In the genomic region with DNA sequence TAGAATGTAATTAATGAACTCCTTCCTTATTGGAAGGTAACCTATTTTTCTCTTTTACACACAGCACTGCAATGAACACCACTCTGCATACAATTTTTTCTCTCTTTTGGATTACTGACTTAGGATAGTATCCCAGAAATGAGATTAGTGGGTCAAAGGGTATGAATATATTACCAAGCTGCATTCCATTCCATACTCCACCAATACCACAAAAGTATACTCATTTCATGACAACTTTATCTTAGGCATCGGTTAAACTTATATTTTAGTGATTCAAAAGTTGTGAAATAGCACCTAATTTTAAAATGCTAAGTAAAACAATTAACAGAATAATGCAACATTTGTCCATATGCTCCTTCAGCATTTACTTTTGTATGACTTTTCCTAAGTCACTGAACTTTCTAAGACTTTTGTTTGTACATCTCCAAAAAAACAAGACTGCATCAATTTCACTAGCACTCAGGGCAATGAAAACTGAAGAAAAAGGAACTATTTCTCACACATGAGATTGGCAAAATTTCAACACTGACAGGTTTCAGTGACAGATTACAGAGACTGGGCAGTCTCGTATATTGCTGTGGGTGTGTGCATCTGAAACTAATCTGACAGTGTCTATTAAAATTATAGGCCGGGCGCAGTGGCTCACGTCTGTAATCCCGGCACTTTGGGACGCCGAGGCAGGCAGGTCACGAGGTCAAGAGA, we compare ENCODE assay signal across 14 cellular contexts. TPM values are rescaled to one million over a fixed set of nuclear protein-coding genes. Genes with fewer than 3 reads are reported as not detected.
DNase-seq lines count a peak whose midpoint lies in the region; ATAC-seq, FAIRE-seq and TF ChIP-seq lines count a peak whose summit lies in the region.
"Had no signal": no experiment of that assay in that cellular context is flagged by ENCODE, and none has a peak within 500 bp of the region (broad histone marks: within the 10 kb centered on the region; RNA-seq: fewer than 3 reads in every experiment).

No MANE protein-coding gene starts in this region.

- H3K9me2 ChIP-seq in GM23338 (ENCODE audit: insufficient read depth) (no peaks in the 10 kb centered on the region), PC-3 (replicated peaks; ENCODE audit: low read length) (no peaks in the 10 kb centered on the region)

- BruUV-seq in PC-3 (replicated peaks; lab: Mats Ljungman, UMichigan): no TSS peak

- H3K9ac ChIP-seq in PC-3 (ENCODE audit: low read length): no peak overlapping the region

- no peaks in the 10 kb centered on the region for H3K4me1 ChIP-seq in GM23338 (ENCODE audit: insufficient read depth)
- H3K4me1 ChIP-seq in PC-3 (ENCODE audit: insufficient read depth, low read length): peaks cover 12% of the 10 kb centered on the region
- H3K4me1 ChIP-seq in BE2C: no peaks in the 10 kb centered on the region

- H3K27ac ChIP-seq in GM23338 (ENCODE audit: low read depth): peak overlapping the region; percentile 35; the same call in 1 of the 2 replicates
- no peak overlapping the region for H3K27ac ChIP-seq in PC-3 (ENCODE audit: low read length)

- H3K27me3 Mint-ChIP-seq in GM23338 (ENCODE audit: insufficient read depth, low read depth, poor library complexity) (no peaks in the 10 kb centered on the region), osteocyte (ENCODE audit: unreplicated experiment) (no peaks in the 10 kb centered on the region)

- H3K27ac Mint-ChIP-seq in GM23338 (peak overlapping the region; percentile 64; the same call in 1 of the 2 replicates), osteocyte (ENCODE audit: unreplicated experiment) (peak overlapping the region; percentile 50)

- peaks cover 3% of the 10 kb centered on the region; the same call in 1 of the 3 replicates for H3K4me1 Mint-ChIP-seq in GM23338
- H3K4me1 Mint-ChIP-seq in osteocyte (ENCODE audit: unreplicated experiment): peaks cover 24% of the 10 kb centered on the region

- H3K36me3 Mint-ChIP-seq in GM23338 (ENCODE audit: low read depth) (peaks cover 6% of the 10 kb centered on the region; the same call in 1 of the 3 replicates), osteocyte (ENCODE audit: unreplicated experiment) (peaks cover 14% of the 10 kb centered on the region)

- H3K4me3 ChIP-seq in GM23338 (no peak overlapping the region), PC-3 (ENCODE audit: low read length) (no peak overlapping the region), choroid plexus epithelial cell (ENCODE audit: low read depth, low read length) (no peak overlapping the region), BE2C (ENCODE audit: low read depth, low read length) (no peak overlapping the region)
- H3K4me3 ChIP-seq: pancreas had no signal

- H3K9me3 ChIP-seq in PC-3 (ENCODE audit: low read length): no peaks in the 10 kb centered on the region
- no peaks in the 10 kb centered on the region for H3K9me3 ChIP-seq in BE2C
- H3K9me3 ChIP-seq: pancreas had no signal

- no peaks in the 10 kb centered on the region; the same call in 1 of the 2 replicates for H4K20me1 ChIP-seq in GM23338 (replicated peaks; ENCODE audit: insufficient read depth)
- no peaks in the 10 kb centered on the region for H4K20me1 ChIP-seq in PC-3 (ENCODE audit: low read length)

- no peaks in the 10 kb centered on the region for H3K9me3 Mint-ChIP-seq in GM23338
- H3K9me3 Mint-ChIP-seq in osteocyte (ENCODE audit: unreplicated experiment): no peaks in the 10 kb centered on the region

- no peak overlapping the region for H3K4me2 ChIP-seq in GM23338
- peak overlapping the region; percentile 24 for H3K4me2 ChIP-seq in PC-3 (ENCODE audit: low read length)

- peaks cover 8% of the 10 kb centered on the region for H3K79me2 ChIP-seq in GM23338 (replicated peaks; ENCODE audit: insufficient read depth)
- peaks cover 10% of the 10 kb centered on the region; the same call in 1 of the 2 replicates for H3K79me2 ChIP-seq in PC-3 (ENCODE audit: low read length)

- H3K4me3 Mint-ChIP-seq in GM23338 (no peak overlapping the region), osteocyte (ENCODE audit: unreplicated experiment) (no peak overlapping the region)

- H3K27me3 ChIP-seq in GM23338 (ENCODE audit: insufficient read depth): no peaks in the 10 kb centered on the region
- no peaks in the 10 kb centered on the region for H3K27me3 ChIP-seq in PC-3 (ENCODE audit: low read length)
- no peaks in the 10 kb centered on the region for H3K27me3 ChIP-seq in BE2C
- H3K27me3 ChIP-seq: pancreas had no signal

- H3K36me3 ChIP-seq in GM23338 (ENCODE audit: insufficient read depth) (0 out of 2 replicates have a peak, but pooled peaks cover under 1% of the 10 kb centered on the region), PC-3 (ENCODE audit: low read depth, low read length) (peaks cover 15% of the 10 kb centered on the region), BE2C (peaks cover 23% of the 10 kb centered on the region)

- intact Hi-C loops in PC-3 (cut with micrococcal nuclease): no loop called here

- CTCF ChIA-PET in PC-3 (lab: Charles Lee): no interaction called here

- H3F3A ChIP-seq in GM23338 (replicated peaks; ENCODE audit: low read depth): no peaks in the 10 kb centered on the region
- H3F3A ChIP-seq in PC-3 (ENCODE audit: low read length, unreplicated experiment): no peaks in the 10 kb centered on the region

- no peak for TF ChIP-seq CTCF in GM23338 (conservative IDR thresholded peaks at IDR 0.05; ENCODE audit: low read depth in 2 of 2)
- no peak for TF ChIP-seq CTCF in PC-3 (conservative IDR thresholded peaks at IDR 0.05; ENCODE audit: low read depth, low read length)
- TF ChIP-seq CTCF in choroid plexus epithelial cell (conservative IDR thresholded peaks at IDR 0.05; ENCODE audit: low read depth, low read length): no peak
- TF ChIP-seq CTCF in osteocyte (IDR thresholded peaks at IDR 0.05): no peak
- no peak for TF ChIP-seq CTCF in D721Med (IDR thresholded peaks at IDR 0.05; ENCODE audit: insufficient read depth, missing control alignments)
- TF ChIP-seq CTCF in BE2C (IDR thresholded peaks at IDR 0.05; ENCODE audit: low read depth, low read length): no peak

- POLR2A ChIA-PET in PC-3 (lab: Charles Lee; ENCODE audit: unreplicated experiment): no interaction called here

- ATAC-seq in GM23338 (no peak), PC-3 (no peak; the same call in none of the 2 replicates)
- ATAC-seq: activated CD4-positive, CD25-positive, alpha-beta regulatory T cell treated with anti-CD3 and anti-CD28 coated beads, Interleukin-2, amount 50 U/mL, for 24 hours had no signal

- DNase-seq in GM23338 (ENCODE audit: low spot score) (no peak), PC-3 (peak; percentile 50), choroid plexus epithelial cell (ENCODE audit: low read depth) (peak; percentile 74), osteocyte (ENCODE audit: extremely low spot score, unreplicated experiment) (no peak), DMS53 (lab: John Stamatoyannopoulos, UW) (no peak), D721Med (ENCODE audit: insufficient read length, low spot score) (no peak), BE2C (no peak), NCI-H510A treated with DMSO at 0.1 percent for 48 hours (lab: John Stamatoyannopoulos, UW) (no peak)
- DNase-seq: activated naive CD4-positive, alpha-beta T cell treated with Interleukin-2 at 50 U/mL for 16 hours; islet precursor cell; NCI-H146; pancreas had no signal

- no peak overlapping the region for H2AFZ ChIP-seq in GM23338
- H2AFZ ChIP-seq in PC-3 (ENCODE audit: low read length): no peak overlapping the region

- no peak for FAIRE-seq in D721Med (lab: Jason Lieb, UNC)
- FAIRE-seq: endometrium, pancreas had no signal

TF ChIP-seq in GM23338, 12 proteins besides CTCF, POLR2A, EP300 and RAD21 (continues in another document):
- TF ChIP-seq, protein P1, sequence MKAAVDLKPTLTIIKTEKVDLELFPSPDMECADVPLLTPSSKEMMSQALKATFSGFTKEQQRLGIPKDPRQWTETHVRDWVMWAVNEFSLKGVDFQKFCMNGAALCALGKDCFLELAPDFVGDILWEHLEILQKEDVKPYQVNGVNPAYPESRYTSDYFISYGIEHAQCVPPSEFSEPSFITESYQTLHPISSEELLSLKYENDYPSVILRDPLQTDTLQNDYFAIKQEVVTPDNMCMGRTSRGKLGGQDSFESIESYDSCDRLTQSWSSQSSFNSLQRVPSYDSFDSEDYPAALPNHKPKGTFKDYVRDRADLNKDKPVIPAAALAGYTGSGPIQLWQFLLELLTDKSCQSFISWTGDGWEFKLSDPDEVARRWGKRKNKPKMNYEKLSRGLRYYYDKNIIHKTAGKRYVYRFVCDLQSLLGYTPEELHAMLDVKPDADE (IDR thresholded peaks at IDR 0.05): no peak
- TF ChIP-seq ZNF331 (CRISPR knock-in tag; IDR thresholded peaks at IDR 0.05; ENCODE audit: low read depth) (no peak), REST (IDR thresholded peaks at IDR 0.05; ENCODE audit: unreplicated experiment) (no peak), EZH2phosphoT487 (IDR thresholded peaks at IDR 0.05; ENCODE audit: unreplicated experiment) (no peak)

RNA-seq across cellular contexts. Expression of gene HELZ, which starts 32.1 kb away (rescaled TPM):
- 38.8 and 62.0 TPM in 2 replicates for total RNA-seq in GM23338 (2014; rRNA removed; shearing (Covaris generic))
- 27.7 and 38.9 TPM in 2 replicates for polyA plus RNA-seq in GM23338 (2016; fragmentation: Nextera tagmentation; extraction: Ambion mirVana)
- 22.6 and 31.3 TPM in 2 replicates for total RNA-seq in PC-3 (2014; rRNA removed)
- 63.5 and 70.5 TPM in 2 replicates for total RNA-seq in osteocyte
- 5.9 TPM for polyA plus RNA-seq in BE2C (2012; ENCODE audit: insufficient read depth, insufficient read length, low read depth)

Comparison
In these comparisons a context has a peak if more than half of its experiments do, and no peak if none do; other contexts are left out.
1. DNase-seq: peak in PC-3 (single experiment) and choroid plexus epithelial cell (single experiment); none in GM23338 (single experiment), osteocyte (single experiment), DMS53 (single experiment), D721Med (single experiment), BE2C (single experiment) and NCI-H510A treated with DMSO at 0.1 percent for 48 hours (single experiment).